ENCODE assay signal across 18 cellular contexts in the genomic region with DNA sequence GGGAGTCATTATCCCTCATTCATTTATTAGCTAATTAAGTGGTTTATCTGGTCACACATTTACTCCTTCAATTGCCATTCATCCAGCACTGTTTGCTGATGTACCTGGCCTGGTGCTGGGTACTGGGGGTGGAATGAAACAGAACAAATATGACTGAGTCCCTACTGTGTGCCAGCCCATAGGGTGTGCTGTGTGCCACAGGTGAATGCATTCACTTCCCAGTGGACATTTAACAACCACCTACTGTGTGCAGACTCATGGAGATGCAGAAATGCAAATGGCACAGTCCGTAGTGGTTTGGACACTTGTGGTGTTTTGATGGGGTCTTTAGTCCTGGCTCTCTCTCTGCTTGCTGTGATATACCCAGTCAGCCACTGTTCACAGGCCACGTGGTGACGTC. TPM values are rescaled to one million over a fixed set of nuclear protein-coding genes. Genes with fewer than 3 reads are reported as not detected.
DNase-seq lines count a peak whose midpoint lies in the region; ATAC-seq, FAIRE-seq and TF ChIP-seq lines count a peak whose summit lies in the region.
"Had no signal": no experiment of that assay in that cellular context is flagged by ENCODE, and none has a peak within 500 bp of the region (broad histone marks: within the 10 kb centered on the region; RNA-seq: fewer than 3 reads in every experiment).

No MANE protein-coding gene starts in this region.

- H3K9me2 ChIP-seq in OCI-LY7 (ENCODE audit: insufficient read depth, low read length): no peaks in the 10 kb centered on the region

- TF ChIP-seq RAD21 in A549 (conservative IDR thresholded peaks at IDR 0.05 in 1 of 2, IDR thresholded peaks at IDR 0.05 in 1 of 2): no peak

- DNase-seq in A549 (ENCODE audit: low read depth in 1 of 2, low spot score in 1 of 2) (no peak), OCI-LY7 (ENCODE audit: low spot score) (no peak), coronary artery (ENCODE audit: low spot score) (peak; percentile 47), osteoblast (ENCODE audit: insufficient read length, low spot score, missing footprints) (peak; percentile 13), DMS153 treated with DMSO at 0.1 percent for 48 hours (lab: John Stamatoyannopoulos, UW; ENCODE audit: unreplicated experiment) (no peak), occipital lobe (lab: John Stamatoyannopoulos, UW) (no peak), GM19239 (ENCODE audit: insufficient read length, low spot score) (no peak), foreskin fibroblast (no peak)
- DNase-seq: activated CD4-positive, alpha-beta T cell treated with anti-CD3 and anti-CD28 coated beads, Interleukin-2, amount 10 ng/mL, durations not matched to agents 7 days and 5 days; activated CD8-positive, alpha-beta memory T cell treated with anti-CD3 and anti-CD28 coated beads, Interleukin-2, amount 50 U/mL, for 4 hours; DMS53; Kasumi-1; NCI-H1092 treated with DMSO at 0.1 percent for 48 hours; NCI-H510A; Right ventricle myocardium superior; stimulated activated naive CD4-positive, alpha-beta T cell had no signal

- TF ChIP-seq POLR2A in A549 (IDR thresholded peaks at IDR 0.05; ENCODE audit: low read length): no peak

- H3K27me3 ChIP-seq in osteoblast (ENCODE audit: insufficient read depth, low read length): no peaks in the 10 kb centered on the region
- H3K27me3 ChIP-seq: right atrium auricular region had no signal

- H3K4me1 ChIP-seq in A549: peaks cover 52% of the 10 kb centered on the region
- H3K4me1 ChIP-seq in OCI-LY7 (ENCODE audit: insufficient read depth, low read length, poor library complexity, severe bottlenecking): peaks cover 68% of the 10 kb centered on the region
- H3K4me1 ChIP-seq in osteoblast (ENCODE audit: insufficient read depth, low read length): peaks cover 76% of the 10 kb centered on the region

- intact Hi-C loops in OCI-LY7 (cut with micrococcal nuclease; ENCODE audit: unreplicated experiment): no loop called here

- no peak for FAIRE-seq in A549 (lab: Jason Lieb, UNC)
- FAIRE-seq in GM19239 (lab: Jason Lieb, UNC): no peak

- CTCF ChIA-PET in A549 (lab: Yijun Ruan, JAX) (interaction anchor here (3.2 kb wide), 1 partner anchor 141 kb away, joined by 19 read pairs; no protein-coding TSS in a partner anchor), OCI-LY7 (lab: Charles Lee; ENCODE audit: unreplicated experiment) (no interaction called here)

- H3K36me3 ChIP-seq in OCI-LY7 (ENCODE audit: insufficient read depth, low read length) (no peaks in the 10 kb centered on the region), osteoblast (ENCODE audit: insufficient read depth, low read length) (peaks cover 74% of the 10 kb centered on the region)
- H3K36me3 ChIP-seq: right atrium auricular region had no signal

- peak overlapping the region; percentile 76 to 84; a peak in 5 of 6 replicates for H3K27ac ChIP-seq in A549
- no peak overlapping the region for H3K27ac ChIP-seq in OCI-LY7 (ENCODE audit: low read depth, low read length, poor library complexity, severe bottlenecking)
- no peak overlapping the region for H3K27ac ChIP-seq in coronary artery
- H3K27ac ChIP-seq in osteoblast (ENCODE audit: low read depth, low read length): peak overlapping the region; percentile 89
- H3K27ac ChIP-seq: right atrium auricular region had no signal

- no TSS peak for BruUV-seq in OCI-LY7 (replicated peaks; lab: Mats Ljungman, UMichigan)

- TF ChIP-seq EP300 in A549 (IDR thresholded peaks at IDR 0.05): no peak

- POLR2A ChIA-PET in A549 (lab: Yijun Ruan, JAX): no interaction called here
- POLR2A ChIA-PET in OCI-LY7 (lab: Charles Lee): no interaction called here

- H3K4me3 ChIP-seq in A549: no peak overlapping the region
- no peak overlapping the region for H3K4me3 ChIP-seq in OCI-LY7 (ENCODE audit: low read depth, low read length, poor library complexity, severe bottlenecking)
- no peak overlapping the region for H3K4me3 ChIP-seq in coronary artery
- no peak overlapping the region for H3K4me3 ChIP-seq in osteoblast (ENCODE audit: insufficient read depth, low read length)
- H3K4me3 ChIP-seq in foreskin fibroblast (ENCODE audit: low read depth in 1 of 2, low read length in 2 of 2): no peak overlapping the region
- H3K4me3 ChIP-seq: right atrium auricular region had no signal

- H2AFZ ChIP-seq in OCI-LY7 (ENCODE audit: low read length) (no peak overlapping the region), osteoblast (ENCODE audit: low read length) (no peak overlapping the region)

- WGBS in A549 (ENCODE audit: missing lambda C conversion rate): 95% methylated on average over 3 of the region's 3 CpGs

- peaks cover 7% of the 10 kb centered on the region; the same call in 1 of the 2 replicates for H3K79me2 ChIP-seq in OCI-LY7 (ENCODE audit: insufficient read depth, low read depth, low read length)
- peaks cover 98% of the 10 kb centered on the region for H3K79me2 ChIP-seq in osteoblast (ENCODE audit: insufficient read depth, low read length)

- TF ChIP-seq CTCF in A549 (IDR thresholded peaks at IDR 0.05) (no peak), OCI-LY7 (conservative IDR thresholded peaks at IDR 0.05; ENCODE audit: low read length) (no peak), coronary artery (IDR thresholded peaks at IDR 0.05) (no peak), osteoblast (IDR thresholded peaks at IDR 0.05; ENCODE audit: extremely low read depth, low read depth, low read length) (no peak), foreskin fibroblast (IDR thresholded peaks at IDR 0.05; ENCODE audit: low read depth, low read length) (no peak)

- H3K9me3 ChIP-seq in A549 (no peaks in the 10 kb centered on the region), OCI-LY7 (ENCODE audit: low read length) (no peaks in the 10 kb centered on the region), osteoblast (ENCODE audit: low read depth, low read length) (no peaks in the 10 kb centered on the region)
- H3K9me3 ChIP-seq: right atrium auricular region had no signal

- H3K4me2 ChIP-seq in A549 (no peak overlapping the region; the same call in 2 of the 3 replicates), OCI-LY7 (ENCODE audit: low read length) (peak overlapping the region; percentile 72), osteoblast (ENCODE audit: insufficient read depth, low read length) (no peak overlapping the region)

- no peak for ATAC-seq in A549
- ATAC-seq: esophagus mucosa had no signal

- H4K20me1 ChIP-seq in OCI-LY7 (ENCODE audit: insufficient read depth, low read length) (no peaks in the 10 kb centered on the region), osteoblast (ENCODE audit: insufficient read depth, low read length) (peaks cover 48% of the 10 kb centered on the region)

TF ChIP-seq in A549, 52 proteins besides CTCF, POLR2A, EP300 and RAD21:
- TF ChIP-seq ESRRA (IDR thresholded peaks at IDR 0.05; ENCODE audit: borderline replicate concordance, low read length) (no peak), BHLHE40 (IDR thresholded peaks at IDR 0.05; ENCODE audit: low read depth, low read length) (no peak), ZFP36 (IDR thresholded peaks at IDR 0.05; ENCODE audit: borderline replicate concordance, partially characterized antibody) (no peak), CHD4 (IDR thresholded peaks at IDR 0.05; ENCODE audit: borderline replicate concordance) (no peak), CBX8 (IDR thresholded peaks at IDR 0.05) (no peak), MYC (IDR thresholded peaks at IDR 0.05; ENCODE audit: borderline replicate concordance, low read length) (no peak), JUNB (IDR thresholded peaks at IDR 0.05) (no peak)
- TF ChIP-seq, protein P1, sequence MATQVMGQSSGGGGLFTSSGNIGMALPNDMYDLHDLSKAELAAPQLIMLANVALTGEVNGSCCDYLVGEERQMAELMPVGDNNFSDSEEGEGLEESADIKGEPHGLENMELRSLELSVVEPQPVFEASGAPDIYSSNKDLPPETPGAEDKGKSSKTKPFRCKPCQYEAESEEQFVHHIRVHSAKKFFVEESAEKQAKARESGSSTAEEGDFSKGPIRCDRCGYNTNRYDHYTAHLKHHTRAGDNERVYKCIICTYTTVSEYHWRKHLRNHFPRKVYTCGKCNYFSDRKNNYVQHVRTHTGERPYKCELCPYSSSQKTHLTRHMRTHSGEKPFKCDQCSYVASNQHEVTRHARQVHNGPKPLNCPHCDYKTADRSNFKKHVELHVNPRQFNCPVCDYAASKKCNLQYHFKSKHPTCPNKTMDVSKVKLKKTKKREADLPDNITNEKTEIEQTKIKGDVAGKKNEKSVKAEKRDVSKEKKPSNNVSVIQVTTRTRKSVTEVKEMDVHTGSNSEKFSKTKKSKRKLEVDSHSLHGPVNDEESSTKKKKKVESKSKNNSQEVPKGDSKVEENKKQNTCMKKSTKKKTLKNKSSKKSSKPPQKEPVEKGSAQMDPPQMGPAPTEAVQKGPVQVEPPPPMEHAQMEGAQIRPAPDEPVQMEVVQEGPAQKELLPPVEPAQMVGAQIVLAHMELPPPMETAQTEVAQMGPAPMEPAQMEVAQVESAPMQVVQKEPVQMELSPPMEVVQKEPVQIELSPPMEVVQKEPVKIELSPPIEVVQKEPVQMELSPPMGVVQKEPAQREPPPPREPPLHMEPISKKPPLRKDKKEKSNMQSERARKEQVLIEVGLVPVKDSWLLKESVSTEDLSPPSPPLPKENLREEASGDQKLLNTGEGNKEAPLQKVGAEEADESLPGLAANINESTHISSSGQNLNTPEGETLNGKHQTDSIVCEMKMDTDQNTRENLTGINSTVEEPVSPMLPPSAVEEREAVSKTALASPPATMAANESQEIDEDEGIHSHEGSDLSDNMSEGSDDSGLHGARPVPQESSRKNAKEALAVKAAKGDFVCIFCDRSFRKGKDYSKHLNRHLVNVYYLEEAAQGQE (IDR thresholded peaks at IDR 0.05): no peak

RNA-seq across cellular contexts. Expression of gene NEK6, which starts 10.5 kb away (rescaled TPM):
- polyA plus RNA-seq in A549 (2011; rRNA removed) (33.7 and 38.7 TPM in 2 replicates), A549 (2017; fragmentation: RNase III; extraction: RNeasy Plus Mini Kit Qiagen cat#74134 plus additional on column Dnase treatment) (26.1 to 38.6 TPM (median 29.8 TPM) in 3 replicates)
- polyA plus RNA-seq in A549 (2012; cell fraction: cytosol; rRNA removed): 52.0 and 59.5 TPM in 2 replicates
- polyA plus RNA-seq in A549 (2012; cell fraction: nucleus; rRNA removed): 64.3 and 69.2 TPM in 2 replicates
- polyA minus RNA-seq in A549 (2011; rRNA and poly(A)+ RNA removed): 49.7 and 58.1 TPM in 2 replicates
- total RNA-seq in OCI-LY7 (2014; rRNA removed; shearing (Covaris generic)): 4.4 and 5.6 TPM in 2 replicates
- total RNA-seq in OCI-LY7 (2022) (12.1 and 16.4 TPM in 2 replicates), osteoblast (128 and 130 TPM in 2 replicates), occipital lobe (26.2 TPM)

Comparison
In these comparisons a context has a peak if more than half of its experiments do, and no peak if none do; other contexts are left out.
1. DNase-seq: peak in coronary artery (single experiment) and osteoblast (single experiment); none in A549 (0 of 2), OCI-LY7 (single experiment), DMS153 treated with DMSO at 0.1 percent for 48 hours (single experiment), occipital lobe (single experiment), GM19239 (single experiment) and foreskin fibroblast (0 of 2).
2. H3K27ac ChIP-seq: peak in A549 (2 of 2) and osteoblast (single experiment); none in OCI-LY7 (single experiment) and coronary artery (0 of 2).